11 cellular contexts compared by ENCODE assay signal in genomic region chr9:137031904-137032639, GRCh38. TPM values are rescaled to one million over a fixed set of nuclear protein-coding genes. Genes with fewer than 3 reads are reported as not detected.
A peak's percentile ranks its signal among the peaks of the same experiment; 100 is the strongest.
DNase-seq lines count a peak whose midpoint lies in the region; ATAC-seq and TF ChIP-seq lines count a peak whose summit lies in the region.
"Had no signal": no experiment of that assay in that cellular context is flagged by ENCODE, and none has a peak within 500 bp of the region (broad histone marks: within the 10 kb centered on the region; RNA-seq: fewer than 3 reads in every experiment).

TSS of gene FUT7 (minus strand) at chr9:137032088. CDS start at chr9:137031991, 97 bp downstream.

- H3K27ac ChIP-seq in coronary artery (peak within 1 kb of the TSS in 1 of 2 donors; percentile 74), thoracic aorta (no peak within 1 kb of the TSS)
- H3K27ac ChIP-seq: foreskin keratinocyte, SJCRH30 had no signal

- ATAC-seq in thoracic aorta (ENCODE audit: insufficient number of reproducible peaks, low FRiP score, low read depth), result no peak
- no peak for ATAC-seq in HG03025 (IDR thresholded peaks at IDR 0.05; ENCODE audit: low FRiP score, unreplicated experiment)
- ATAC-seq: foreskin keratinocyte had no signal

- DNase-seq in stimulated activated CD4-positive, alpha-beta T cell treated with anti-CD3 and anti-CD28 coated beads, Interleukin-15, amount 100 ng/mL, for 24 hours, result peak; percentile 45
- DNase-seq in stimulated activated CD4-positive, alpha-beta T cell treated with anti-CD3 and anti-CD28 coated beads, Interleukin-4, amount 100 ng/mL, for 1 hour, result no peak
- DNase-seq in coronary artery (ENCODE audit: low spot score) (no peak), thoracic aorta (ENCODE audit: low spot score) (no peak), erythroblast (lab: John Stamatoyannopoulos, UW) (no peak), NCI-H1105 (lab: John Stamatoyannopoulos, UW) (no peak)
- DNase-seq: foreskin keratinocyte, SJCRH30 had no signal

- no peak for TF ChIP-seq CTCF in coronary artery (IDR thresholded peaks at IDR 0.05)
- TF ChIP-seq CTCF in thoracic aorta (IDR thresholded peaks at IDR 0.05), result no peak

- TF ChIP-seq POLR2A in Raji (IDR thresholded peaks at IDR 0.05; ENCODE audit: insufficient read depth, low read depth, low read length), result peak; percentile 38; the same call in 1 of the 2 replicates
- TF ChIP-seq POLR2A in erythroblast (IDR thresholded peaks at IDR 0.05; ENCODE audit: low read length), result no peak

- H3K4me1 ChIP-seq in thoracic aorta (ENCODE audit: control insufficient read depth in 1 of 2, low read depth in 2 of 2), result peaks cover 16 to 19% of the 10 kb centered on the region in 2 donors
- H3K4me1 ChIP-seq: foreskin keratinocyte had no signal

- no peaks in the 10 kb centered on the region for H3K27me3 ChIP-seq in thoracic aorta (replicated peaks; ENCODE audit: insufficient read depth)

- H3K36me3 ChIP-seq in thoracic aorta, result no peaks in the 10 kb centered on the region
- H3K36me3 ChIP-seq: SJCRH30 had no signal

- H3K9me3 ChIP-seq in thoracic aorta, result no peaks in the 10 kb centered on the region
- H3K9me3 ChIP-seq: SJCRH30 had no signal

- H3K4me3 ChIP-seq in coronary artery (peak within 1 kb of the TSS; percentile 45), thoracic aorta (peak within 1 kb of the TSS; percentile 20)
- H3K4me3 ChIP-seq: SJCRH30 had no signal

RNA-seq across cellular contexts. Expression of gene FUT7, which starts in this region (rescaled TPM):
- total RNA-seq in thoracic aorta, result not detected
- total RNA-seq: foreskin keratinocyte, M059J, SJCRH30 had no signal
